Comparison of ENCODE assay signal across 1 cellular context in the genomic region with DNA sequence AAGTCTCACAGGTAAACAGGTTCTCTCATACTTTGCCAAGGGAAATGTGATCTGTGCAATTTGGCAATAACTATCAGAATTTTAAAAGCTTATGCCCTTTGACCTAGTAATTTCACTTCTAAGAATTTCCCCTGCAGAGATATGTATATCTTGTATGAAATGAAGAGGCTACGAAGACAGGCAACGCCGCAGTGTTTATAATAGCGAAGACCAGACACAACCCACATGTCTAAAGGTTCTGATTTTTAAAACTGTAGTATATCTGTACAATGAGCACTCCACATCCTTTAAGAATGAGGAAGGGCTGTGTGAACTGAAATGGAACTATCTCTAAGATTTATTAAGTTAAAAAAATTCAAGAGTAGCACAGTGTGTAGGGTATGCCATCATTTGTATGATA.
TF ChIP-seq lines count a peak whose summit lies in the region.

No MANE protein-coding gene starts in this region.

TF ChIP-seq in A549, 52 proteins besides CTCF, POLR2A, EP300 and RAD21 (continued from another document):
- TF ChIP-seq, protein P1, sequence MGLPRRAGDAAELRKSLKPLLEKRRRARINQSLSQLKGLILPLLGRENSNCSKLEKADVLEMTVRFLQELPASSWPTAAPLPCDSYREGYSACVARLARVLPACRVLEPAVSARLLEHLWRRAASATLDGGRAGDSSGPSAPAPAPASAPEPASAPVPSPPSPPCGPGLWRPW (IDR thresholded peaks at IDR 0.05), result no peak
- no peak for TF ChIP-seq ZNF302 (CRISPR knock-in tag; IDR thresholded peaks at IDR 0.05)
- no peak for TF ChIP-seq MYC (IDR thresholded peaks at IDR 0.05; ENCODE audit: borderline replicate concordance, low read length)
- TF ChIP-seq FOXS1 (CRISPR knock-in tag; IDR thresholded peaks at IDR 0.05), result no peak
- no peak for TF ChIP-seq MAFK (IDR thresholded peaks at IDR 0.05; ENCODE audit: partially characterized antibody)
- TF ChIP-seq HOXA7 (CRISPR knock-in tag; IDR thresholded peaks at IDR 0.05), result no peak
- TF ChIP-seq KDM1A (IDR thresholded peaks at IDR 0.05; ENCODE audit: low read depth), result no peak
- TF ChIP-seq MAZ (IDR thresholded peaks at IDR 0.05; ENCODE audit: borderline replicate concordance, low read depth, low read length), result no peak
- TF ChIP-seq RFX5 (IDR thresholded peaks at IDR 0.05), result no peak
- TF ChIP-seq HOXB13 (CRISPR knock-in tag; IDR thresholded peaks at IDR 0.05; ENCODE audit: low read depth), result no peak
- TF ChIP-seq KDM5A (IDR thresholded peaks at IDR 0.05), result no peak
- no peak for TF ChIP-seq CHD4 (IDR thresholded peaks at IDR 0.05; ENCODE audit: borderline replicate concordance)
